Comparison of ENCODE assay signal across 8 cellular contexts in the genomic region with DNA sequence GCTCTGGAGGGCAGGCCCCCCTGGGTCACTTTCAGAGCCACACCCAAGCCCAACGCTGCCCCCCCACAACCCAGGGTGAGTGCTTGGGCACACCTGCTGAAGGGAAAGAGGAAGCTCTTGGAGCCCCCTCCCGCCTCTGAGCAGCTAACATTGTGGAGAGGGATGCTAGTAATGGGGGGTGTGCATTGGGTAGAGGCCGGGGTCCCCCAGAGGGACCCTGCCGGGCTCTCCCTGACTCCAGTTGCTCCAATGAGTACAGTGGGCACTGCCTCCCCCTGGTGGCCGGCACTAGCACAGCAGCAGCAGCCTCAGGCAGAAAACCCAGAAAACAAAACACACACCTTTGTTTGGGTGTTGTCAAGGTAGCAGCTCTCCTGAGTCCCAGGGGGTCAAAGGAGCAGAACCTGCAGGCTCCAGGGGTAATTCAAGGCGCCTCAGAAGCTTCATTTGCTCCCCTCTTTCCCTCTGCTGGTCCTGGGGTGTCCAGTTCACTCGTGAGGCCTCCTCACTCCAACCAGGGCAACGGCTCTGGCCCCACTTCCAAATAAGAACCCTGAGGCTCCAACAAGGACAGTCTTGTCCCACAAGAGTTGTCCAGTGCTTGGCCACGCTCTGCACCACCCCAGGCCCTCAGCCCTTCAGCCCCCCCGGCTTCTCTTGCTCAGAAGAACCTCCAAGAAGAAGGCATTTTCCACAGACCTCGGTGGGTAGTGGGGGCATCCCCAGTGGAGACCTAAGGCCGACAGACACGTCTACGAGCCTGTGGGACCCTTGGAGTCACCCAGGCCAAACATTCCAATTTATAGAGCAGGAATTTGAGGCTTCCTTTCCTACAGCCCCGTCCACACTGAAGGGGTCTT. TPM values are rescaled to one million over a fixed set of nuclear protein-coding genes. Genes with fewer than 3 reads are reported as not detected.
DNase-seq lines count a peak whose midpoint lies in the region; ATAC-seq and TF ChIP-seq lines count a peak whose summit lies in the region.

No MANE protein-coding gene starts in this region.

- H3K4me3 Mint-ChIP-seq in dendritic cell treated with granulocyte-macrophage colony-stimulating factor and Interleukin-4, amounts not matched to agents 40 ng/mL and 50 ng/mL, for 4 days, result peak overlapping the region; percentile 91

- H3K27ac Mint-ChIP-seq in dendritic cell treated with granulocyte-macrophage colony-stimulating factor and Interleukin-4, amounts not matched to agents 40 ng/mL and 50 ng/mL, for 4 days, result peak overlapping the region; percentile 81

- H3K9me3 Mint-ChIP-seq in dendritic cell treated with granulocyte-macrophage colony-stimulating factor and Interleukin-4, amounts not matched to agents 40 ng/mL and 50 ng/mL, for 4 days, result no peaks in the 10 kb centered on the region

- DNase-seq in HAP-1 (ENCODE audit: low spot score in 2 of 2) (peak; percentile 68 to 92), NCI-H345 treated with DMSO at 0.1 percent for 48 hours (lab: John Stamatoyannopoulos, UW; ENCODE audit: unreplicated experiment) (peak; percentile 66), lower leg skin (ENCODE audit: low spot score in 2 of 2) (peak; percentile 84 to 96)
- DNase-seq in activated CD4-positive, alpha-beta T cell treated with anti-CD3 and anti-CD28 coated beads, Interleukin-2, amount 50 U/mL, for 24 hours (ENCODE audit: low read depth in 1 of 2, low spot score in 1 of 2), result peak; percentile 67 to 70
- DNase-seq in stimulated activated CD4-positive, alpha-beta T cell treated with anti-CD3 and anti-CD28 coated beads, Interleukin-4, amount 100 ng/mL, for 4 hours, result peak; percentile 72 to 79

- no peak for TF ChIP-seq POLR2A in lower leg skin (IDR thresholded peaks at IDR 0.05)

- H3K4me3 ChIP-seq in BLaER1 treated with 17β-estradiol and CSF1 and Interleukin-3, amounts not matched to agents 10 nM and 100 nM, result peak overlapping the region; percentile 81 to 99 (median 96)
- H3K4me3 ChIP-seq in HAP-1, result peak overlapping the region; percentile 79
- H3K4me3 ChIP-seq in lower leg skin (ENCODE audit: low read depth, poor library complexity, severe bottlenecking), result no peak overlapping the region

- ATAC-seq in HG03108 (IDR thresholded peaks at IDR 0.05; ENCODE audit: unreplicated experiment), result no peak

- peaks cover 8% of the 10 kb centered on the region for H3K27me3 Mint-ChIP-seq in dendritic cell treated with granulocyte-macrophage colony-stimulating factor and Interleukin-4, amounts not matched to agents 40 ng/mL and 50 ng/mL, for 4 days

- H3K9ac ChIP-seq in BLaER1 treated with 17β-estradiol and CSF1 and Interleukin-3, amounts not matched to agents 10 nM and 100 nM, result peak overlapping the region; percentile 95 to 100 (median 98)

- peaks cover 36% of the 10 kb centered on the region for H3K36me3 Mint-ChIP-seq in dendritic cell treated with granulocyte-macrophage colony-stimulating factor and Interleukin-4, amounts not matched to agents 40 ng/mL and 50 ng/mL, for 4 days (ENCODE audit: low read depth)

- intact Hi-C loops in dendritic cell treated with granulocyte-macrophage colony-stimulating factor and Interleukin-4, amounts not matched to agents 40 ng/mL and 50 ng/mL, for 4 days (cut with micrococcal nuclease), result loop anchor here (5.0 kb wide), 1 partner anchor 105 kb away; no protein-coding TSS in a partner anchor
- intact Hi-C loops in lower leg skin (cut with DNase I; ENCODE audit: low total_unique reads), result loop anchor here (2.0 kb wide), 1 partner anchor 45 kb away; no protein-coding TSS in a partner anchor

- no peaks in the 10 kb centered on the region for H3K27me3 ChIP-seq in BLaER1 treated with 17β-estradiol and CSF1 and Interleukin-3, amounts not matched to agents 10 nM and 100 nM
- H3K27me3 ChIP-seq in HAP-1 (ENCODE audit: low read depth), result no peaks in the 10 kb centered on the region

- H4K20me1 ChIP-seq in BLaER1 treated with 17β-estradiol and CSF1 and Interleukin-3, amounts not matched to agents 10 nM and 100 nM, result peaks cover 44 to 79% (median 61%) of the 10 kb centered on the region in 11 experiments

- no peaks in the 10 kb centered on the region for H3K9me3 ChIP-seq in BLaER1 treated with 17β-estradiol and CSF1 and Interleukin-3, amounts not matched to agents 10 nM and 100 nM (replicated peaks in 1 of 11)
- H3K9me3 ChIP-seq in HAP-1, result no peaks in the 10 kb centered on the region

- H3K4me1 ChIP-seq in BLaER1 treated with 17β-estradiol and CSF1 and Interleukin-3, amounts not matched to agents 10 nM and 100 nM, result peaks cover 53 to 81% (median 69%) of the 10 kb centered on the region in 10 experiments
- H3K4me1 ChIP-seq in HAP-1, result peaks cover 18% of the 10 kb centered on the region

- peak overlapping the region; percentile 94 to 99 (median 98); a peak in 21 of 22 replicates for H3K27ac ChIP-seq in BLaER1 treated with 17β-estradiol and CSF1 and Interleukin-3, amounts not matched to agents 10 nM and 100 nM

- H3K4me1 Mint-ChIP-seq in dendritic cell treated with granulocyte-macrophage colony-stimulating factor and Interleukin-4, amounts not matched to agents 40 ng/mL and 50 ng/mL, for 4 days (ENCODE audit: low read depth), result peaks cover 69% of the 10 kb centered on the region

- peak in 1 of 3 donors; percentile 81 for TF ChIP-seq CTCF in lower leg skin (IDR thresholded peaks at IDR 0.05)

- WGBS in lower leg skin, 2 donors, result 9 to 14% methylated on average over 13 to 15 of the region's 15 CpGs

- peak overlapping the region; percentile 93 to 99 (median 97) for H3K4me2 ChIP-seq in BLaER1 treated with 17β-estradiol and CSF1 and Interleukin-3, amounts not matched to agents 10 nM and 100 nM

- peaks cover 0 to 20% (median 7%) of the 10 kb centered on the region in 11 experiments; a peak in 7 of 22 replicates for H3K36me3 ChIP-seq in BLaER1 treated with 17β-estradiol and CSF1 and Interleukin-3, amounts not matched to agents 10 nM and 100 nM
- peaks cover 5% of the 10 kb centered on the region; the same call in 1 of the 2 replicates for H3K36me3 ChIP-seq in HAP-1 (replicated peaks)

- in situ Hi-C loops in HAP-1 (cut with MboI; ENCODE audit: low sequenced_read_pairs), result no loop called here

RNA-seq across cellular contexts. Expression of a gene that starts 16.1 kb away (rescaled TPM):
- 10 to 100 TPM in 1 of 4 donors, 1 to 10 TPM in 3; 3.6 to 13.5 (median 5.3) TPM for total RNA-seq in lower leg skin

RNA-seq across cellular contexts. Expression of a gene that starts 26.6 kb away (rescaled TPM):
- total RNA-seq in lower leg skin, result 100 to 1,000 TPM in 3 of 4 donors, 10 to 100 TPM in 1; 95.0 to 176 (median 123) TPM
